Comparison of ENCODE assay signal across 13 cellular contexts in genomic region chr2:196915512-196916189, GRCh38. TPM values are rescaled to one million over a fixed set of nuclear protein-coding genes. Genes with fewer than 3 reads are reported as not detected.
DNase-seq lines count a peak whose midpoint lies in the region; ATAC-seq, FAIRE-seq and TF ChIP-seq lines count a peak whose summit lies in the region.
"Had no signal": no experiment of that assay in that cellular context is flagged by ENCODE, and none has a peak within 500 bp of the region (broad histone marks: within the 10 kb centered on the region; RNA-seq: fewer than 3 reads in every experiment).

No MANE protein-coding gene starts in this region.

- no peak overlapping the region for H3K9ac ChIP-seq in HepG2 (ENCODE audit: insufficient read depth, low read depth, low read length)
- H3K9ac ChIP-seq in mesenchymal stem cell (ENCODE audit: low read length), result no peak overlapping the region
- H3K9ac ChIP-seq: KMS-11 had no signal

- no peak overlapping the region for H3K14ac ChIP-seq in mesenchymal stem cell (ENCODE audit: low read length in 2 of 2)

- peak overlapping the region; percentile 43 for H3K4me3 Mint-ChIP-seq in activated T-helper 1 cell treated with anti-CD3 and anti-CD28 coated beads, Interleukin-12 subunit alpha, Interleukin-12 subunit beta, Interleukin-2, Interleukin-4 antibody, amounts not matched to agents 30 ng/mL and 10 ng/mL and 1 ng/mL, durations not matched to agents 14 hours and 24 hours and 36 hours
- H3K4me3 Mint-ChIP-seq in chondrocyte (ENCODE audit: unreplicated experiment), result no peak overlapping the region

- H3K36me3 ChIP-seq in HepG2 (replicated peaks in 1 of 2; ENCODE audit: control insufficient read depth in 1 of 2, insufficient read depth in 2 of 2, low read length in 2 of 2), result peaks cover 8 to 29% of the 10 kb centered on the region in 2 experiments
- no peaks in the 10 kb centered on the region for H3K36me3 ChIP-seq in right lobe of liver
- peaks cover 0 to 50% of the 10 kb centered on the region in 2 experiments for H3K36me3 ChIP-seq in mesenchymal stem cell (ENCODE audit: control insufficient read depth in 1 of 2, insufficient read depth in 2 of 2, low read depth in 1 of 2, low read length in 2 of 2)

- H3K23ac ChIP-seq in mesenchymal stem cell (ENCODE audit: low read length in 2 of 2), result no peak overlapping the region

- H3K4me1 Mint-ChIP-seq in activated T-helper 1 cell treated with anti-CD3 and anti-CD28 coated beads, Interleukin-12 subunit alpha, Interleukin-12 subunit beta, Interleukin-2, Interleukin-4 antibody, amounts not matched to agents 30 ng/mL and 10 ng/mL and 1 ng/mL, durations not matched to agents 14 hours and 24 hours and 36 hours (ENCODE audit: low read depth), result peaks cover 61% of the 10 kb centered on the region
- H3K4me1 Mint-ChIP-seq in chondrocyte (ENCODE audit: low read depth), result no peaks in the 10 kb centered on the region

- no peak overlapping the region for H4K8ac ChIP-seq in mesenchymal stem cell (ENCODE audit: low read length)

- intact Hi-C loops in HepG2 (cut with micrococcal nuclease; ENCODE audit: unreplicated experiment), result no loop called here
- intact Hi-C loops in right lobe of liver (cut with DNase I), result no loop called here
- intact Hi-C loops in activated T-helper 1 cell treated with anti-CD3 and anti-CD28 coated beads, Interleukin-12 subunit alpha, Interleukin-12 subunit beta, Interleukin-2, Interleukin-4 antibody, amounts not matched to agents 30 ng/mL and 10 ng/mL and 1 ng/mL, durations not matched to agents 14 hours and 24 hours and 36 hours (cut with micrococcal nuclease), result loop anchor here (1.0 kb wide), 1 partner anchor 10 kb away; no protein-coding TSS in a partner anchor

- no peak overlapping the region for H3K4ac ChIP-seq in mesenchymal stem cell (ENCODE audit: low read depth in 1 of 2, low read length in 2 of 2)

- H2BK12ac ChIP-seq in mesenchymal stem cell (ENCODE audit: low read length in 2 of 2), result no peak overlapping the region

- no peak overlapping the region for H3K4me3 ChIP-seq in HepG2 (replicated peaks in 1 of 3; ENCODE audit: insufficient read depth in 1 of 3, low read depth in 2 of 3, low read length in 3 of 3)
- H3K4me3 ChIP-seq in right lobe of liver, result no peak overlapping the region
- no peak overlapping the region for H3K4me3 ChIP-seq in mesenchymal stem cell (ENCODE audit: insufficient read depth in 1 of 2, low read depth in 1 of 2, low read length in 2 of 2)
- H3K4me3 ChIP-seq: cardiac muscle cell, SJCRH30 had no signal

- ATAC-seq in HepG2, result no peak
- no peak for ATAC-seq in right lobe of liver
- peak; percentile 16 for ATAC-seq in HG03045 (IDR thresholded peaks at IDR 0.05; ENCODE audit: unreplicated experiment)
- no peak for ATAC-seq in HG02970 (IDR thresholded peaks at IDR 0.05; ENCODE audit: low FRiP score, unreplicated experiment)

- WGBS in HepG2 (ENCODE audit: low lambda C conversion rate), result 88% methylated on average over 3 of the region's 3 CpGs
- WGBS in right lobe of liver (ENCODE audit: insufficient coverage, low coverage, low lambda C conversion rate, missing lambda C conversion rate), result 94% methylated on average over 3 of the region's 3 CpGs
- WGBS in mesenchymal stem cell, result over 99% methylated on average over 3 of the region's 3 CpGs

- H2BK120ac ChIP-seq in mesenchymal stem cell (ENCODE audit: low read depth, low read length), result no peak overlapping the region

- H2AFZ ChIP-seq in HepG2 (ENCODE audit: low read length) (no peak overlapping the region), mesenchymal stem cell (ENCODE audit: low read depth, low read length) (no peak overlapping the region)

- H2BK5ac ChIP-seq in mesenchymal stem cell (ENCODE audit: low read depth, low read length, poor library complexity, severe bottlenecking), result no peak overlapping the region

- no peak for DNase-seq in HepG2 (ENCODE audit: low spot score)
- no peak for DNase-seq in right lobe of liver
- DNase-seq in activated T-helper 1 cell treated with anti-CD3 and anti-CD28 coated beads, Interleukin-12 subunit alpha, Interleukin-12 subunit beta, Interleukin-2, Interleukin-4 antibody, amounts not matched to agents 30 ng/mL and 10 ng/mL and 1 ng/mL, durations not matched to agents 14 hours and 24 hours and 36 hours (ENCODE audit: low spot score), result no peak
- DNase-seq in chondrocyte (ENCODE audit: low spot score), result no peak
- no peak for DNase-seq in effector CD4-positive, alpha-beta T cell
- no peak for DNase-seq in mesenchymal stem cell
- DNase-seq: BE2C, NCI-H345, SJCRH30 had no signal

- H3K4me2 ChIP-seq in HepG2 (ENCODE audit: low read depth, low read length) (no peak overlapping the region), mesenchymal stem cell (ENCODE audit: low read length, poor library complexity, severe bottlenecking) (no peak overlapping the region)
- H3K4me2 ChIP-seq: KMS-11 had no signal

- H3K9me3 ChIP-seq in HepG2 (ENCODE audit: low read length), result no peaks in the 10 kb centered on the region
- H3K9me3 ChIP-seq in right lobe of liver, result no peaks in the 10 kb centered on the region
- no peaks in the 10 kb centered on the region for H3K9me3 ChIP-seq in mesenchymal stem cell (ENCODE audit: control insufficient read depth, low read length)
- H3K9me3 ChIP-seq: BE2C, SJCRH30 had no signal

- no peak for TF ChIP-seq POLR2A in HepG2 (IDR thresholded peaks at IDR 0.05; ENCODE audit: insufficient read depth in 1 of 2, low read depth in 2 of 2, low read length in 2 of 2)
- no peak for TF ChIP-seq POLR2A in right lobe of liver (IDR thresholded peaks at IDR 0.05)

- POLR2A ChIA-PET in HepG2 (lab: Yijun Ruan, JAX), result no interaction called here

- no peaks in the 10 kb centered on the region for H3K27me3 Mint-ChIP-seq in activated T-helper 1 cell treated with anti-CD3 and anti-CD28 coated beads, Interleukin-12 subunit alpha, Interleukin-12 subunit beta, Interleukin-2, Interleukin-4 antibody, amounts not matched to agents 30 ng/mL and 10 ng/mL and 1 ng/mL, durations not matched to agents 14 hours and 24 hours and 36 hours (ENCODE audit: insufficient read depth)
- H3K27me3 Mint-ChIP-seq in chondrocyte (ENCODE audit: low read depth), result no peaks in the 10 kb centered on the region

- no peak overlapping the region for H3K18ac ChIP-seq in mesenchymal stem cell (ENCODE audit: low read depth in 1 of 2, low read length in 2 of 2)

- H3K27ac Mint-ChIP-seq in activated T-helper 1 cell treated with anti-CD3 and anti-CD28 coated beads, Interleukin-12 subunit alpha, Interleukin-12 subunit beta, Interleukin-2, Interleukin-4 antibody, amounts not matched to agents 30 ng/mL and 10 ng/mL and 1 ng/mL, durations not matched to agents 14 hours and 24 hours and 36 hours, result peak overlapping the region; percentile 93
- H3K27ac Mint-ChIP-seq in chondrocyte (ENCODE audit: unreplicated experiment), result no peak overlapping the region

- no peak for TF ChIP-seq RAD21 in HepG2 (CRISPR knock-in tag; IDR thresholded peaks at IDR 0.05)

- H2AK5ac ChIP-seq in mesenchymal stem cell (ENCODE audit: low read length, severe bottlenecking), result no peak overlapping the region

- H3K27me3 ChIP-seq in HepG2 (ENCODE audit: control insufficient read depth in 1 of 2, insufficient read depth in 2 of 2, low read length in 2 of 2) (no peaks in the 10 kb centered on the region), right lobe of liver (no peaks in the 10 kb centered on the region), mesenchymal stem cell (ENCODE audit: control insufficient read depth in 1 of 2, insufficient read depth in 1 of 2, low read length in 2 of 2) (no peaks in the 10 kb centered on the region)
- H3K27me3 ChIP-seq: BE2C, cardiac muscle cell, SJCRH30 had no signal

- H3K27ac ChIP-seq in HepG2 (ENCODE audit: extremely low read length, insufficient read depth, low read length), result no peak overlapping the region
- H3K27ac ChIP-seq in right lobe of liver, result no peak overlapping the region
- H3K27ac ChIP-seq in mesenchymal stem cell (ENCODE audit: low read length, poor library complexity, severe bottlenecking), result no peak overlapping the region
- H3K27ac ChIP-seq: cardiac muscle cell, KMS-11, SJCRH30 had no signal

- no peak for FAIRE-seq in HepG2 (lab: Jason Lieb, UNC)

- BruUV-seq in HepG2 (replicated peaks; lab: Mats Ljungman, UMichigan), result TSS peak; percentile 17

- H4K20me1 ChIP-seq in HepG2 (ENCODE audit: insufficient read depth, low read length), result no peaks in the 10 kb centered on the region

- no peak for TF ChIP-seq CTCF in HepG2 (CRISPR knock-in tag; IDR thresholded peaks at IDR 0.05)
- TF ChIP-seq CTCF in right lobe of liver (IDR thresholded peaks at IDR 0.05), result no peak
- TF ChIP-seq CTCF in chondrocyte (IDR thresholded peaks at IDR 0.05), result no peak

- no peak overlapping the region for H2BK15ac ChIP-seq in mesenchymal stem cell (ENCODE audit: low read depth, poor library complexity, severe bottlenecking)

- no peaks in the 10 kb centered on the region for H3K4me1 ChIP-seq in HepG2 (ENCODE audit: insufficient read depth, low read length)
- no peaks in the 10 kb centered on the region for H3K4me1 ChIP-seq in right lobe of liver
- no peaks in the 10 kb centered on the region for H3K4me1 ChIP-seq in mesenchymal stem cell (ENCODE audit: control insufficient read depth, insufficient read depth, low read depth, low read length)
- H3K4me1 ChIP-seq: BE2C, SJCRH30 had no signal

- H3K36me3 Mint-ChIP-seq in activated T-helper 1 cell treated with anti-CD3 and anti-CD28 coated beads, Interleukin-12 subunit alpha, Interleukin-12 subunit beta, Interleukin-2, Interleukin-4 antibody, amounts not matched to agents 30 ng/mL and 10 ng/mL and 1 ng/mL, durations not matched to agents 14 hours and 24 hours and 36 hours (ENCODE audit: low read depth), result peaks cover 63% of the 10 kb centered on the region
- H3K36me3 Mint-ChIP-seq in chondrocyte (ENCODE audit: low read depth), result peaks cover 39% of the 10 kb centered on the region

- TF ChIP-seq EP300 in HepG2 (IDR thresholded peaks at IDR 0.05; ENCODE audit: low read depth in 2 of 2, low read length in 2 of 2) (no peak), HepG2 (CRISPR knock-in tag; IDR thresholded peaks at IDR 0.05; ENCODE audit: borderline replicate concordance) (no peak)

- CTCF ChIA-PET in HepG2 (lab: Yijun Ruan, JAX; ENCODE audit: low intra/inter-chr PET ratio, low total read pairs), result no interaction called here

- peaks cover 2% of the 10 kb centered on the region for H3K79me2 ChIP-seq in HepG2 (ENCODE audit: insufficient read depth, low read length)

- peaks cover 9% of the 10 kb centered on the region for H3K79me1 ChIP-seq in mesenchymal stem cell (replicated peaks; ENCODE audit: low read length, poor library complexity, severe bottlenecking)

- H3K9me3 Mint-ChIP-seq in activated T-helper 1 cell treated with anti-CD3 and anti-CD28 coated beads, Interleukin-12 subunit alpha, Interleukin-12 subunit beta, Interleukin-2, Interleukin-4 antibody, amounts not matched to agents 30 ng/mL and 10 ng/mL and 1 ng/mL, durations not matched to agents 14 hours and 24 hours and 36 hours, result peaks cover 16% of the 10 kb centered on the region
- H3K9me3 Mint-ChIP-seq in chondrocyte (ENCODE audit: low read depth), result peaks cover 4% of the 10 kb centered on the region

- in situ Hi-C loops in HepG2 (cut with HindIII; ENCODE audit: extremely low pct_ligation_motif_present, low pct_unique_long_range_greater_than_20kb), result no loop called here

- no peak overlapping the region for H4K91ac ChIP-seq in mesenchymal stem cell (ENCODE audit: low read length)

RNA-seq across cellular contexts. Expression of gene PGAP1, which starts 10.9 kb away (rescaled TPM):
- total RNA-seq in HepG2 (2016; rRNA removed; fragmentation: Illumina TruSeq; extraction: Trizol), result 4.8 and 6.4 TPM in 2 replicates
- 31.9 and 35.2 TPM in 2 replicates for total RNA-seq in HepG2 (2016; cell fraction: cytosol; rRNA removed; fragmentation: Illumina TruSeq; extraction: Trizol; ENCODE audit: low read depth)
- 3.4 and 5.8 TPM in 2 replicates for total RNA-seq in HepG2 (2016; cell fraction: insoluble cytoplasmic fraction; rRNA removed; fragmentation: Illumina TruSeq; extraction: Trizol)
- 7.6 and 8.4 TPM in 2 replicates for total RNA-seq in HepG2 (2016; cell fraction: membrane; rRNA removed; fragmentation: Illumina TruSeq; extraction: Trizol)
- 20.6 and 21.4 TPM in 2 replicates for total RNA-seq in HepG2 (2016; cell fraction: nucleus; rRNA removed; fragmentation: Illumina TruSeq; extraction: Trizol)
- polyA plus RNA-seq in HepG2 (2011; rRNA removed), result 2.9 and 4.1 TPM in 2 replicates
- 1.3 and 1.8 TPM in 2 replicates for polyA plus RNA-seq in HepG2 (2011; cell fraction: cytosol; rRNA removed)
- 5.3 and 6.1 TPM in 2 replicates for polyA plus RNA-seq in HepG2 (2011; cell fraction: nucleus; rRNA removed)
- polyA plus RNA-seq in HepG2 (2012), result 3.3 and 5.7 TPM in 2 replicates
- 0.16 and 0.20 TPM in 2 replicates for polyA plus RNA-seq in HepG2 (2016; cell fraction: cytosol; fragmentation: Illumina TruSeq; extraction: Trizol; ENCODE audit: low read depth)
- 1.8 and 2.3 TPM in 2 replicates for polyA plus RNA-seq in HepG2 (2016; cell fraction: insoluble cytoplasmic fraction; fragmentation: Illumina TruSeq; extraction: Trizol; ENCODE audit: low read depth)
- polyA plus RNA-seq in HepG2 (2016; cell fraction: membrane; fragmentation: Illumina TruSeq; extraction: Trizol; ENCODE audit: low read depth), result 0.45 and 0.83 TPM in 2 replicates
- polyA plus RNA-seq in HepG2 (2016; cell fraction: nucleus; fragmentation: Illumina TruSeq; extraction: Trizol; ENCODE audit: insufficient read depth, low read depth), result 16.5 and 19.1 TPM in 2 replicates
- 2.8 and 5.0 TPM in 2 replicates for polyA minus RNA-seq in HepG2 (2011; rRNA and poly(A)+ RNA removed; ENCODE audit: low replicate concordance)
- polyA minus RNA-seq in HepG2 (2011; cell fraction: cytosol; rRNA and poly(A)+ RNA removed), result 3.9 and 4.7 TPM in 2 replicates
- polyA minus RNA-seq in HepG2 (2011; cell fraction: nucleus; rRNA and poly(A)+ RNA removed), result 36.3 and 38.1 TPM in 2 replicates
- total RNA-seq in right lobe of liver, result 1 to 10 TPM; 2.2 to 4.2 (median 3.5) TPM
- 30.1 TPM in 2 replicates for total RNA-seq in activated T-helper 1 cell treated with anti-CD3 and anti-CD28 coated beads, Interleukin-12 subunit alpha, Interleukin-12 subunit beta, Interleukin-2, Interleukin-4 antibody, amounts not matched to agents 30 ng/mL and 10 ng/mL and 1 ng/mL, durations not matched to agents 14 hours and 24 hours and 36 hours
- 10.5 to 22.5 TPM (median 12.3 TPM) in 3 replicates for total RNA-seq in chondrocyte
- 4.2 TPM for polyA plus RNA-seq in mesenchymal stem cell (2013, experiment 1 of 2)
- polyA plus RNA-seq in mesenchymal stem cell (2013, experiment 2 of 2), result 4.1 TPM
